In the genomic region with DNA sequence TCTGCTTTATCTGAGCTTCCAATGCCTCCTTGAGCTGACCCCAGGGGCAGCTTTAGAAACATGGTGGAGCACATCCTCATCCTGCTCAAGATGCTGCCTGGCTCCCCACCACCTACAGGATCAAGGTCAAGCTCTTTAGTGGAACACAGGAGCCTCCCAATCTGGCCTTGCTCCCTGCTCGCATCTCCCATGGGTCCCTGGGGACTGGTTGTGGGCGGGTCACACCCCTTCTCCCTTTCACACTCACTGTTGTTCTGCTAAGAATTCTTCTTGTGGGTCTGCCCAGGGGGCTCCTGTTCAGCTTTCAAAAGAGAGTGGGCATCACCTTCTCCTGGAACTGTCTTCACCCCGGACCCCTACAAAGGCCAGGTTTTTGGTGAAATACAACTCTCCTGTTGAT, we compare ENCODE assay signal across 9 cellular contexts. TPM values are rescaled to one million over a fixed set of nuclear protein-coding genes. Genes with fewer than 3 reads are reported as not detected.
"Had no signal": no experiment of that assay in that cellular context is flagged by ENCODE, and none has a peak within 500 bp of the region (broad histone marks: within the 10 kb centered on the region; RNA-seq: fewer than 3 reads in every experiment).

No MANE protein-coding gene starts in this region.

- H3K4me1 ChIP-seq: esophagus squamous epithelium, left ventricle myocardium inferior, tibial artery had no signal

- H3K4me3 ChIP-seq: esophagus squamous epithelium, left ventricle myocardium inferior, tibial artery had no signal

- H3K27ac ChIP-seq: esophagus squamous epithelium, left ventricle myocardium inferior, tibial artery had no signal

- H3K36me3 ChIP-seq: esophagus squamous epithelium, left ventricle myocardium inferior, tibial artery had no signal

- H3K9me3 ChIP-seq: esophagus squamous epithelium, tibial artery had no signal

- H3K27me3 Mint-ChIP-seq: memory B cell; natural killer cell treated with Interleukin-12 subunit alpha and Interleukin-12 subunit beta and Interleukin-15 and Interleukin-18, amount 100 ng/mL, for 72 hours had no signal

- H3K36me3 Mint-ChIP-seq: memory B cell; natural killer cell treated with Interleukin-12 subunit alpha and Interleukin-12 subunit beta and Interleukin-15 and Interleukin-18, amount 100 ng/mL, for 72 hours had no signal

- H3K9me3 Mint-ChIP-seq: activated naive CD4-positive, alpha-beta T cell treated with anti-CD3 and anti-CD28 coated beads for 36 hours; memory B cell; natural killer cell treated with Interleukin-12 subunit alpha and Interleukin-12 subunit beta and Interleukin-15 and Interleukin-18, amount 100 ng/mL, for 72 hours had no signal

- DNase-seq: esophagus squamous epithelium, left ventricle myocardium inferior, tibial artery had no signal

- H3K4me3 Mint-ChIP-seq: activated naive CD4-positive, alpha-beta T cell treated with anti-CD3 and anti-CD28 coated beads for 36 hours; memory B cell; natural killer cell treated with Interleukin-12 subunit alpha and Interleukin-12 subunit beta and Interleukin-15 and Interleukin-18, amount 100 ng/mL, for 72 hours had no signal

- H3K27ac Mint-ChIP-seq: activated naive CD4-positive, alpha-beta T cell treated with anti-CD3 and anti-CD28 coated beads for 36 hours; memory B cell had no signal

RNA-seq across cellular contexts. Expression of gene NT5DC4, which starts 8.4 kb away (rescaled TPM):
- total RNA-seq: activated naive CD4-positive, alpha-beta T cell treated with anti-CD3 and anti-CD28 coated beads for 36 hours; cardiac septum; esophagus squamous epithelium; left ventricle myocardium inferior; natural killer cell treated with Interleukin-12 subunit alpha and Interleukin-12 subunit beta and Interleukin-15 and Interleukin-18, amount 100 ng/mL, for 72 hours; osteocyte; T-helper 2 cell treated with Interferon-gamma antibody and Interleukin-4, amounts not matched to agents 100 ng/mL and 5 ng/mL, for 36 hours had no signal
